ENCODE assay signal across 8 cellular contexts in genomic region chr3:72738752-72739520, GRCh38.
A peak's percentile ranks its signal among the peaks of the same experiment; 100 is the strongest.
DNase-seq lines count a peak whose midpoint lies in the region; ATAC-seq and TF ChIP-seq lines count a peak whose summit lies in the region.

No MANE protein-coding gene starts in this region.

- H3K9me3 ChIP-seq in ascending aorta (peaks cover 0 to 5% of the 10 kb centered on the region in 2 donors), hepatocyte (ENCODE audit: low read depth) (no peaks in the 10 kb centered on the region)

- peak; percentile 68 for ATAC-seq in HG03571 (IDR thresholded peaks at IDR 0.05; ENCODE audit: unreplicated experiment)
- no peak for ATAC-seq in GM21737 (IDR thresholded peaks at IDR 0.05; ENCODE audit: unreplicated experiment)

- H3K36me3 ChIP-seq in ascending aorta: no peaks in the 10 kb centered on the region
- H3K36me3 ChIP-seq in hepatocyte (replicated peaks; ENCODE audit: insufficient read depth, low read depth): no peaks in the 10 kb centered on the region

- H4K20me1 ChIP-seq in hepatocyte (ENCODE audit: insufficient read depth, poor library complexity, severe bottlenecking): no peaks in the 10 kb centered on the region

- 15% methylated on average over 50 of the region's 53 CpGs for WGBS in hepatocyte (ENCODE audit: low lambda C conversion rate, missing lambda C conversion rate)

- H3K27ac ChIP-seq in ascending aorta (no peak overlapping the region), hepatocyte (no peak overlapping the region)

- peaks cover 0 to 3% of the 10 kb centered on the region in 2 donors for H3K4me1 ChIP-seq in ascending aorta
- peaks cover 7% of the 10 kb centered on the region for H3K4me1 ChIP-seq in hepatocyte (ENCODE audit: insufficient read depth)

- H3K4me3 ChIP-seq in GM12875 (ENCODE audit: low read depth, low read length) (peak overlapping the region; percentile 44), ascending aorta (peak overlapping the region; percentile 39 to 54), hepatocyte (peak overlapping the region; percentile 49), skeletal muscle cell (ENCODE audit: low read depth, low read length) (peak overlapping the region; percentile 47)

- H3K79me2 ChIP-seq in hepatocyte: no peaks in the 10 kb centered on the region

- intact Hi-C loops in ascending aorta (cut with DNase I): no loop called here

- H3K9me2 ChIP-seq in hepatocyte (replicated peaks; ENCODE audit: insufficient read depth): no peaks in the 10 kb centered on the region

- DNase-seq in T-helper 1 cell: peak; percentile 55 to 73 (median 67)
- no peak for DNase-seq in ascending aorta (ENCODE audit: low spot score in 2 of 2)
- DNase-seq in hepatocyte (ENCODE audit: low spot score): peak; percentile 74
- DNase-seq in skeletal muscle cell (ENCODE audit: low read depth): no peak
- no peak for DNase-seq in amniotic stem cell (lab: John Stamatoyannopoulos, UW)

- no peaks in the 10 kb centered on the region for H3K27me3 ChIP-seq in ascending aorta
- peaks cover 2% of the 10 kb centered on the region for H3K27me3 ChIP-seq in hepatocyte

- H3K4me2 ChIP-seq in hepatocyte: peak overlapping the region; percentile 98

- H2AFZ ChIP-seq in hepatocyte: peak overlapping the region; percentile 92

- TF ChIP-seq CTCF in GM12875 (IDR thresholded peaks at IDR 0.05; ENCODE audit: borderline replicate concordance, insufficient read depth, low read depth, low read length): no peak
- TF ChIP-seq CTCF in ascending aorta (IDR thresholded peaks at IDR 0.05): no peak
- no peak for TF ChIP-seq CTCF in hepatocyte (IDR thresholded peaks at IDR 0.05; ENCODE audit: poor library complexity)

Comparison
In these comparisons a context has a peak if more than half of its experiments do, and no peak if none do; other contexts are left out.
1. DNase-seq: peak in T-helper 1 cell (5 of 5) and hepatocyte (single experiment); none in ascending aorta (0 of 2), skeletal muscle cell (single experiment) and amniotic stem cell (single experiment).
2. Peak in every context shown above with its lines, with median percentiles within 50 percentile points of each other: H3K4me3 ChIP-seq.